1 cellular context compared by ENCODE assay signal in genomic region chr2:216664593-216665034, GRCh38.
TF ChIP-seq lines count a peak whose summit lies in the region.

No MANE protein-coding gene starts in this region.

TF ChIP-seq in GM12878, 131 proteins besides CTCF, POLR2A, EP300 and RAD21 (continues in another document):
- TF ChIP-seq ZNF687 (IDR thresholded peaks at IDR 0.05): no peak
- peak; percentile 38; the same call in 1 of the 2 replicates for TF ChIP-seq RUNX3 (IDR thresholded peaks at IDR 0.05; ENCODE audit: low read length)
- TF ChIP-seq HSF1 (IDR thresholded peaks at IDR 0.05; ENCODE audit: low read depth, low read length): no peak
- TF ChIP-seq ZBTB40 (IDR thresholded peaks at IDR 0.05; ENCODE audit: borderline replicate concordance): no peak
- TF ChIP-seq IRF5 (IDR thresholded peaks at IDR 0.05; ENCODE audit: borderline replicate concordance): no peak
- no peak for TF ChIP-seq ETV6 (conservative IDR thresholded peaks at IDR 0.05 in 1 of 2, IDR thresholded peaks at IDR 0.05 in 1 of 2; ENCODE audit: borderline replicate concordance in 1 of 2, low read depth in 1 of 2)
- TF ChIP-seq FOXK2 (IDR thresholded peaks at IDR 0.05): no peak
- peak; percentile 75 for TF ChIP-seq MEF2B (IDR thresholded peaks at IDR 0.05; ENCODE audit: partially characterized antibody, poor library complexity, severe bottlenecking)
- no peak for TF ChIP-seq CUX1 (IDR thresholded peaks at IDR 0.05; ENCODE audit: insufficient replicate concordance, low read depth, low read length)
- no peak for TF ChIP-seq POLR2AphosphoS5 (IDR thresholded peaks at IDR 0.05; ENCODE audit: low read length)
- no peak for TF ChIP-seq MTA3 (IDR thresholded peaks at IDR 0.05; ENCODE audit: borderline replicate concordance, low read length)
- TF ChIP-seq EED (IDR thresholded peaks at IDR 0.05; ENCODE audit: low read depth): no peak
- no peak for TF ChIP-seq PAX8 (IDR thresholded peaks at IDR 0.05)
- TF ChIP-seq CEBPZ (IDR thresholded peaks at IDR 0.05; ENCODE audit: low read depth, low read length): no peak
- TF ChIP-seq EZH2 (IDR thresholded peaks at IDR 0.05; ENCODE audit: borderline replicate concordance, control insufficient read depth, low read depth, low read length): no peak
- TF ChIP-seq TBL1XR1 (IDR thresholded peaks at IDR 0.05; ENCODE audit: low read depth, low read length): no peak
- 0 out of 2 replicates have a peak, but pooled peaks have one; percentile 25 for TF ChIP-seq MLLT1 (IDR thresholded peaks at IDR 0.05)
- TF ChIP-seq REST (IDR thresholded peaks at IDR 0.05; ENCODE audit: low read depth, low read length): no peak
- TF ChIP-seq CREB1 (IDR thresholded peaks at IDR 0.05; ENCODE audit: low read depth): no peak
- TF ChIP-seq PBX3 (IDR thresholded peaks at IDR 0.05; ENCODE audit: insufficient replicate concordance, low read depth, low read length): no peak
